ENCODE assay signal across 8 cellular contexts in the genomic region with DNA sequence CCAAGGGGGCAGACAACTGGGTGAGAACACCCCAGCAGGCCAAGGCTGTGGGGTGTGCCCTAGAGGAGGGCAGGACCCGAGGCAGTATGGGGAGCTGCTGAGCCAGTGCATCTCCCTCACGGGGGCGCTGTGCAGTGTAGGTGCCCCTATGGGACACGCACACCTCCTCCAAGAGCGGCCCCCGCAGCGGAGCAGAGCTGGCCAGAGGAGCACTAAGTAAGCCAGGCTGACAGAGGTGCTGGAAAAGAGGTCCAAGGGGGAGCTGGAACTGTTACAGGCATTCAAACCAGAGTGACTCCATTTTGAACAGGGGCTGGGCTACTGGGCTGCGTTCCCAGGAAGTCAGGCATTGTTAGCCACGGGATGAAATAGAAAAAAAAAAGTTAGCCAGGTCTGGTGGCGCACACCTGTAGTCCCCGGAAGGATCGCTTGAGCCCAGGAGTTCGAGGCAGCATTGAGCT. TPM values are rescaled to one million over a fixed set of nuclear protein-coding genes. Genes with fewer than 3 reads are reported as not detected.
A peak's percentile ranks its signal among the peaks of the same experiment; 100 is the strongest.
DNase-seq lines count a peak whose midpoint lies in the region; ATAC-seq and TF ChIP-seq lines count a peak whose summit lies in the region.

No MANE protein-coding gene starts in this region.

- no peak overlapping the region for H3K27ac ChIP-seq in endodermal cell (ENCODE audit: low read depth, low read length)

- H3K36me3 Mint-ChIP-seq in endodermal cell (ENCODE audit: low read depth) (no peaks in the 10 kb centered on the region), natural killer cell (no peaks in the 10 kb centered on the region)
- no peaks in the 10 kb centered on the region for H3K36me3 Mint-ChIP-seq in stimulated activated naive B cell treated with anti-CD40 and anti-IgM and Interleukin-4, amounts not matched to agents 10 μg/mL and 1 μg/mL and 100 μg/mL, for 72 hours

- H3K4me1 ChIP-seq in endodermal cell (ENCODE audit: control insufficient read depth, insufficient read depth, low read length): no peaks in the 10 kb centered on the region

- intact Hi-C loops in natural killer cell (cut with micrococcal nuclease): no loop called here

- no peak overlapping the region for H3K9ac ChIP-seq in endodermal cell (ENCODE audit: extremely low read depth, low read length, poor library complexity, severe bottlenecking)

- no peaks in the 10 kb centered on the region for H3K36me3 ChIP-seq in endodermal cell (ENCODE audit: control insufficient read depth, insufficient read depth, low read length)

- H3K27me3 ChIP-seq in endodermal cell (ENCODE audit: control insufficient read depth, insufficient read depth, low read length, poor library complexity, severe bottlenecking): no peaks in the 10 kb centered on the region

- H3K27ac Mint-ChIP-seq in endodermal cell (peak overlapping the region; percentile 91), natural killer cell (peak overlapping the region; percentile 89 to 95)
- H3K27ac Mint-ChIP-seq in stimulated activated naive B cell treated with anti-CD40 and anti-IgM and Interleukin-4, amounts not matched to agents 10 μg/mL and 1 μg/mL and 100 μg/mL, for 72 hours: peak overlapping the region; percentile 93

- 75 to 83% methylated on average over 11 to 13 of the region's 13 CpGs for WGBS in endodermal cell (ENCODE audit: insufficient coverage in 1 of 2, insufficient read length in 1 of 2), 2 experiments

- peaks cover 3% of the 10 kb centered on the region for H3K4me1 Mint-ChIP-seq in endodermal cell
- peaks cover 13 to 14% of the 10 kb centered on the region in 2 donors for H3K4me1 Mint-ChIP-seq in natural killer cell
- H3K4me1 Mint-ChIP-seq in stimulated activated naive B cell treated with anti-CD40 and anti-IgM and Interleukin-4, amounts not matched to agents 10 μg/mL and 1 μg/mL and 100 μg/mL, for 72 hours: peaks cover 12 to 20% of the 10 kb centered on the region in 2 donors

- peak; percentile 77 to 90 (median 83) for ATAC-seq in natural killer cell
- peak; percentile 94 for ATAC-seq in stimulated activated naive B cell treated with anti-CD40 and anti-IgM and Interleukin-4, amounts not matched to agents 10 μg/mL and 1 μg/mL and 100 μg/mL, for 72 hours (replicated peaks)
- ATAC-seq in HG03378 (IDR thresholded peaks at IDR 0.05; ENCODE audit: unreplicated experiment): no peak

- peak overlapping the region; percentile 63 for H3K4me3 Mint-ChIP-seq in endodermal cell
- H3K4me3 Mint-ChIP-seq in natural killer cell: peak overlapping the region; percentile 99
- H3K4me3 Mint-ChIP-seq in stimulated activated naive B cell treated with anti-CD40 and anti-IgM and Interleukin-4, amounts not matched to agents 10 μg/mL and 1 μg/mL and 100 μg/mL, for 72 hours: peak overlapping the region; percentile 89 to 91

- H3K9me3 Mint-ChIP-seq in endodermal cell (no peaks in the 10 kb centered on the region), natural killer cell (no peaks in the 10 kb centered on the region)
- H3K9me3 Mint-ChIP-seq in stimulated activated naive B cell treated with anti-CD40 and anti-IgM and Interleukin-4, amounts not matched to agents 10 μg/mL and 1 μg/mL and 100 μg/mL, for 72 hours: no peaks in the 10 kb centered on the region

- TF ChIP-seq CTCF in endodermal cell (conservative IDR thresholded peaks at IDR 0.05): peak; percentile 86
- TF ChIP-seq CTCF in natural killer cell (IDR thresholded peaks at IDR 0.05): no peak

- peaks cover 3% of the 10 kb centered on the region for H3K27me3 Mint-ChIP-seq in endodermal cell (ENCODE audit: insufficient read depth)
- peaks cover 4 to 6% of the 10 kb centered on the region in 2 donors for H3K27me3 Mint-ChIP-seq in natural killer cell (ENCODE audit: low read depth in 2 of 2)
- peaks cover 9 to 12% of the 10 kb centered on the region in 2 donors for H3K27me3 Mint-ChIP-seq in stimulated activated naive B cell treated with anti-CD40 and anti-IgM and Interleukin-4, amounts not matched to agents 10 μg/mL and 1 μg/mL and 100 μg/mL, for 72 hours

- H3K4me3 ChIP-seq in endodermal cell (ENCODE audit: low read length): peak overlapping the region; percentile 57

- H3K9me3 ChIP-seq in endodermal cell (ENCODE audit: control insufficient read depth, low read length): no peaks in the 10 kb centered on the region

- DNase-seq in NCI-H345 (lab: John Stamatoyannopoulos, UW): peak; percentile 32
- DNase-seq in NCI-H345 treated with DMSO at 0.1 percent for 48 hours (lab: John Stamatoyannopoulos, UW; ENCODE audit: unreplicated experiment): no peak
- peak; percentile 93 for DNase-seq in NAMALWA (ENCODE audit: low spot score)
- peak; percentile 52 to 75 for DNase-seq in activated CD8-positive, alpha-beta memory T cell treated with anti-CD3 and anti-CD28 coated beads for 1 hour (ENCODE audit: extremely low read depth in 1 of 2, low read depth in 1 of 2)
- peak; percentile 93 for DNase-seq in endodermal cell
- peak; percentile 64 for DNase-seq in natural killer cell
- peak; percentile 58 for DNase-seq in stimulated activated naive B cell treated with anti-CD40 and anti-IgM and Interleukin-4, amounts not matched to agents 10 μg/mL and 1 μg/mL and 100 μg/mL, for 72 hours

RNA-seq across cellular contexts. Expression of a gene that starts 41.8 kb away (rescaled TPM):
- 10 to 100 TPM; 38.2 to 48.3 TPM for total RNA-seq in endodermal cell
- 21.8 TPM for polyA plus RNA-seq in endodermal cell (2013, experiment 1 of 2)
- polyA plus RNA-seq in endodermal cell (2013, experiment 2 of 2): 24.6 TPM
- total RNA-seq in natural killer cell: 1 to 10 TPM; 3.1 to 4.9 (median 4.3) TPM

RNA-seq across cellular contexts. Expression of a gene that starts 42.1 kb away (rescaled TPM):
- total RNA-seq in endodermal cell (10 to 100 TPM; 71.7 to 74.6 TPM), natural killer cell (10 to 100 TPM; 21.4 to 23.9 (median 22.9) TPM)
- 83.6 TPM for polyA plus RNA-seq in endodermal cell (2013, experiment 1 of 2)
- 77.0 TPM for polyA plus RNA-seq in endodermal cell (2013, experiment 2 of 2)

Comparison
In these comparisons a context has a peak if more than half of its experiments do, and no peak if none do; other contexts are left out.
1. RNA of a gene that starts 41.8 kb away (total RNA-seq): 38.2 to 48.3 TPM in endodermal cell; 3.1 to 4.9 TPM in natural killer cell; every median in the first group is over 4 times any median in the second.
2. Peak in every context shown above with its lines, with median percentiles within 50 percentile points of each other: H3K27ac Mint-ChIP-seq and H3K4me3 Mint-ChIP-seq.